12 cellular contexts compared by ENCODE assay signal in genomic region chr2:75025633-75026380, GRCh38.
"Had no signal": no experiment of that assay in that cellular context is flagged by ENCODE, and none has a peak within 500 bp of the region (broad histone marks: within the 10 kb centered on the region; RNA-seq: fewer than 3 reads in every experiment).

No MANE protein-coding gene starts in this region.

- H3K4me1 ChIP-seq: gastrocnemius medialis had no signal

- ATAC-seq: gastrocnemius medialis, sciatic nerve had no signal

- H3K9me3 ChIP-seq: gastrocnemius medialis, left ventricle myocardium inferior had no signal

- H3K27me3 ChIP-seq: cardiac muscle cell, gastrocnemius medialis had no signal

- H3K27ac ChIP-seq: cardiac muscle cell, gastrocnemius medialis, left ventricle myocardium inferior, WERI-Rb-1 had no signal

- H3K36me3 ChIP-seq: cardiac muscle cell, gastrocnemius medialis, left ventricle myocardium inferior, WERI-Rb-1 had no signal

- H3K4me3 ChIP-seq: cardiac muscle cell, gastrocnemius medialis, left ventricle myocardium inferior had no signal

- DNase-seq: activated CD4-positive, alpha-beta T cell treated with anti-CD3 and anti-CD28 coated beads for 4 hours; activated naive CD4-positive, alpha-beta T cell; aorta; gastrocnemius medialis; kidney; left ventricle myocardium inferior; stimulated activated CD4-positive, alpha-beta T cell treated with anti-CD3 and anti-CD28 coated beads, Interleukin-12 subunit alpha, Interleukin-12 subunit beta, amount 100 ng/mL, for 4 hours; stimulated activated naive CD4-positive, alpha-beta T cell treated with Interleukin-2 at 50 U/mL for 16 hours; T-helper 1 cell; WERI-Rb-1 had no signal
